In genomic region chr5:18772475-18772874, GRCh38 we compare ENCODE assay signal across 10 cellular contexts.
DNase-seq lines count a peak whose midpoint lies in the region; ATAC-seq and TF ChIP-seq lines count a peak whose summit lies in the region.
"Had no signal": no experiment of that assay in that cellular context is flagged by ENCODE, and none has a peak within 500 bp of the region (broad histone marks: within the 10 kb centered on the region; RNA-seq: fewer than 3 reads in every experiment).

No MANE protein-coding gene starts in this region.

- POLR2A ChIA-PET in CD4-positive, alpha-beta T cell (lab: Charles Lee) = no interaction called here

- no peak overlapping the region for H3K4me3 ChIP-seq in epithelial cell of proximal tubule (ENCODE audit: low read depth, low read length)

- H3K9me3 Mint-ChIP-seq in CD4-positive, alpha-beta T cell = no peaks in the 10 kb centered on the region

- intact Hi-C loops in CD4-positive, alpha-beta T cell (cut with DNase I, micrococcal nuclease) = no loop called here

- H3K27me3 Mint-ChIP-seq in CD4-positive, alpha-beta T cell = no peaks in the 10 kb centered on the region

- peak; percentile 32 for ATAC-seq in CD4-positive, alpha-beta T cell (ENCODE audit: poor library complexity)
- ATAC-seq in GM21723 (IDR thresholded peaks at IDR 0.05; ENCODE audit: unreplicated experiment) (peak; percentile 74), HG02763 (IDR thresholded peaks at IDR 0.05; ENCODE audit: unreplicated experiment) (no peak)

- H3K4me3 Mint-ChIP-seq in CD4-positive, alpha-beta T cell = no peak overlapping the region

- no peak overlapping the region for H3K27ac ChIP-seq in CD4-positive, alpha-beta T cell (ENCODE audit: low read depth, low read length)

- CTCF ChIA-PET in CD4-positive, alpha-beta T cell (lab: Charles Lee) = interaction anchor here (1.0 kb wide), 1 partner anchor 14 kb away, joined by 3 read pairs; no protein-coding TSS in a partner anchor

- no peak for DNase-seq in CD4-positive, alpha-beta T cell
- DNase-seq in NOMO-1 treated with dmso at 0.1 percent for 144 hours (lab: John Stamatoyannopoulos, UW; ENCODE audit: unreplicated experiment) (peak; percentile 12), epithelial cell of proximal tubule (ENCODE audit: low read depth) (peak; percentile 20), AML-193 (lab: John Stamatoyannopoulos, UW) (no peak), D341Med (ENCODE audit: low spot score) (no peak)
- DNase-seq in effector CD8-positive, alpha-beta T cell (lab: John Stamatoyannopoulos, UW) = no peak
- DNase-seq: occipital lobe, T1000 had no signal

- H3K36me3 Mint-ChIP-seq in CD4-positive, alpha-beta T cell (ENCODE audit: low read depth) = no peaks in the 10 kb centered on the region

- no peaks in the 10 kb centered on the region for H3K27me3 ChIP-seq in CD4-positive, alpha-beta T cell (ENCODE audit: control insufficient read depth, insufficient read depth, low read length)

- no peak for TF ChIP-seq CTCF in CD4-positive, alpha-beta T cell (IDR thresholded peaks at IDR 0.05)
- peak; percentile 64 for TF ChIP-seq CTCF in epithelial cell of proximal tubule (conservative IDR thresholded peaks at IDR 0.05; ENCODE audit: low read depth, low read length)

- H3K9me3 ChIP-seq in CD4-positive, alpha-beta T cell (ENCODE audit: control insufficient read depth, low read length) = no peaks in the 10 kb centered on the region

- H3K4me1 Mint-ChIP-seq in CD4-positive, alpha-beta T cell (ENCODE audit: low read depth) = peaks cover 7% of the 10 kb centered on the region

- no peak overlapping the region for H3K27ac Mint-ChIP-seq in CD4-positive, alpha-beta T cell

Comparison
In these comparisons a context has a peak if more than half of its experiments do, and no peak if none do; other contexts are left out.
1. DNase-seq: peak in NOMO-1 treated with dmso at 0.1 percent for 144 hours (single experiment) and epithelial cell of proximal tubule (single experiment); none in CD4-positive, alpha-beta T cell (0 of 10), AML-193 (0 of 2), effector CD8-positive, alpha-beta T cell (single experiment) and D341Med (single experiment).